Comparison of ENCODE assay signal across 8 cellular contexts in the genomic region with DNA sequence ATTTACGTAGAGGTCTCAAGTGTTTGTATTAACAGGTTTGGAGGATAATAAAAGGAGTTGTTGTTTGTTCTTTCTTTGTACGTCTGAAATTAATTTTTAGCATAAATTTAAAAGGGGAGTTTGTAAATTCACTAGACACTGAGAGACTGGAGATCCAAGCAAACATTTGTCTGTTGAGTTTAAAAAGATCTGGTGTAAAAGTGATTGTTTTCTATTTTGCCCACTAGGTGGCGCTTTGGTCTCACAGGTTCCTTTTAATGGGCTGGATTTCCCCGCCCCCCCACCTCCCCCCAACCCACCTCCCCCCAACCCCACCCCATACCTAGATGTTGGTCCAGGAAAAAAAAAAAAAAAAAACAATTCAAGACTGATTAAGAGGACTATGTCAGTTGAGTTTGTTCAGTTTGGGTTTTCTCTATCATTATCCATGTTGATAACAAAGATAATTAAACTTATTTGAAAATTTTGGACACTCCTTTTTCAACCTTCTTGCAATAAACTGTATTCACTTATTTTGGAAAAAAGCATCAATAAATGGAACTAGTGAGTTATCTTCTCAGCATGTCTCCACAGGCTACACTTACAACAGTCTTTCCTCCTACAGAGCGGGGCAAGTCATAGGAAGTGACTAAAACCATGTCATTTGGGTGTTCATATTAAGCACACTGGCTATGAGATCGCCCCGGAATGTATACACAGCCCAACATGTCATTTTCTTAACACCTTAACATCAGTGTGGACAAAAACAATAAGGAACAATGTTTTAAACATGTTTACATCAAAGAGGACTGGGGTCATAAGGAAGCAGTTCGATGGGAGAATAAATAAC.
DNase-seq lines count a peak whose midpoint lies in the region; ATAC-seq and TF ChIP-seq lines count a peak whose summit lies in the region.

No MANE protein-coding gene starts in this region.

- H3K4me3 Mint-ChIP-seq in activated naive CD4-positive, alpha-beta T cell treated with anti-CD3 and anti-CD28 coated beads, Interleukin-2, amount 10 ng/mL, durations not matched to agents 7 days and 5 days = no peak overlapping the region

- intact Hi-C loops in dorsolateral prefrontal cortex (cut with DNase I) = loop anchor here in 1 of 2 donors (5.0 to 10.0 kb wide), 2 partner anchors 246 to 683 kb away; no protein-coding TSS in a partner anchor

- no peaks in the 10 kb centered on the region for H3K27me3 ChIP-seq in dorsolateral prefrontal cortex

- CTCF ChIA-PET in activated naive CD4-positive, alpha-beta T cell treated with anti-CD3 and anti-CD28 coated beads, Interleukin-2, amount 10 ng/mL, durations not matched to agents 7 days and 5 days (lab: Charles Lee) = no interaction called here

- TF ChIP-seq CTCF in dorsolateral prefrontal cortex (IDR thresholded peaks at IDR 0.05 in 54 of 56, conservative IDR thresholded peaks at IDR 0.05 in 2 of 56; ENCODE audit: low read depth in 1 of 56, partially characterized antibody in 56 of 56) = peak; percentile 42 to 77 (median 60)

- H3K27ac Mint-ChIP-seq in activated naive CD4-positive, alpha-beta T cell treated with anti-CD3 and anti-CD28 coated beads, Interleukin-2, amount 10 ng/mL, durations not matched to agents 7 days and 5 days = no peak overlapping the region

- peak; percentile 27 for ATAC-seq in GM18868 (IDR thresholded peaks at IDR 0.05; ENCODE audit: unreplicated experiment)

- H3K4me1 Mint-ChIP-seq in activated naive CD4-positive, alpha-beta T cell treated with anti-CD3 and anti-CD28 coated beads, Interleukin-2, amount 10 ng/mL, durations not matched to agents 7 days and 5 days = no peaks in the 10 kb centered on the region

- DNase-seq in AG20443 (ENCODE audit: low spot score) (peak; percentile 52), NCI-H69 (lab: John Stamatoyannopoulos, UW) (peak; percentile 79), dorsolateral prefrontal cortex (peak in 1 of 10 donors; percentile 40), non-pigmented ciliary epithelial cell (ENCODE audit: low read depth) (peak; percentile 70), ureter (ENCODE audit: low spot score) (no peak)
- DNase-seq in stimulated activated CD4-positive, alpha-beta T cell treated with anti-CD3 and anti-CD28 coated beads, Interleukin-12 subunit alpha, Interleukin-12 subunit beta, amount 100 ng/mL, for 4 hours = no peak
- no peak for DNase-seq in activated naive CD4-positive, alpha-beta T cell treated with anti-CD3 and anti-CD28 coated beads, Interleukin-2, amount 10 ng/mL, durations not matched to agents 7 days and 5 days

- no peaks in the 10 kb centered on the region for H3K36me3 Mint-ChIP-seq in activated naive CD4-positive, alpha-beta T cell treated with anti-CD3 and anti-CD28 coated beads, Interleukin-2, amount 10 ng/mL, durations not matched to agents 7 days and 5 days

- no peak overlapping the region for H3K27ac ChIP-seq in dorsolateral prefrontal cortex

- no peaks in the 10 kb centered on the region for H3K9me3 Mint-ChIP-seq in activated naive CD4-positive, alpha-beta T cell treated with anti-CD3 and anti-CD28 coated beads, Interleukin-2, amount 10 ng/mL, durations not matched to agents 7 days and 5 days

- H3K4me3 ChIP-seq in dorsolateral prefrontal cortex = no peak overlapping the region

- no peaks in the 10 kb centered on the region for H3K27me3 Mint-ChIP-seq in activated naive CD4-positive, alpha-beta T cell treated with anti-CD3 and anti-CD28 coated beads, Interleukin-2, amount 10 ng/mL, durations not matched to agents 7 days and 5 days

Comparison
In these comparisons a context has a peak if more than half of its experiments do, and no peak if none do; other contexts are left out.
1. DNase-seq: peak in AG20443 (single experiment), NCI-H69 (single experiment) and non-pigmented ciliary epithelial cell (single experiment); none in stimulated activated CD4-positive, alpha-beta T cell treated with anti-CD3 and anti-CD28 coated beads, Interleukin-12 subunit alpha, Interleukin-12 subunit beta, amount 100 ng/mL, for 4 hours (single experiment), ureter (single experiment) and activated naive CD4-positive, alpha-beta T cell treated with anti-CD3 and anti-CD28 coated beads, Interleukin-2, amount 10 ng/mL, durations not matched to agents 7 days and 5 days (single experiment).